ENCODE assay signal across 29 cellular contexts in genomic region chr5:143561248-143561647, GRCh38.
DNase-seq lines count a peak whose midpoint lies in the region; FAIRE-seq and TF ChIP-seq lines count a peak whose summit lies in the region.
"Had no signal": no experiment of that assay in that cellular context is flagged by ENCODE, and none has a peak within 500 bp of the region (broad histone marks: within the 10 kb centered on the region; RNA-seq: fewer than 3 reads in every experiment).

No MANE protein-coding gene starts in this region.

- no peak overlapping the region for H3K4me3 ChIP-seq in Karpas-422 (ENCODE audit: low read length)
- H3K4me3 ChIP-seq in endocrine pancreas (ENCODE audit: control insufficient read depth, insufficient read depth, low read length) = peak overlapping the region; percentile 30
- H3K4me3 ChIP-seq in prostate gland = no peak overlapping the region
- H3K4me3 ChIP-seq: ovary, Peyer's patch, SJSA1, upper lobe of left lung had no signal

- H3K79me2 ChIP-seq in Karpas-422 (ENCODE audit: low read length) = no peaks in the 10 kb centered on the region

- 0 out of 2 replicates have a peak overlapping the region, but pooled peaks have one; percentile 7 for H2AFZ ChIP-seq in Karpas-422 (ENCODE audit: low read length)

- TF ChIP-seq CTCF in prostate gland (IDR thresholded peaks at IDR 0.05) (no peak), GM20000 (IDR thresholded peaks at IDR 0.05; ENCODE audit: extremely low read depth, missing control alignments) (no peak)

- intact Hi-C loops in prostate gland (cut with DNase I) = no loop called here

- no peak overlapping the region for H3K4me2 ChIP-seq in Karpas-422 (ENCODE audit: low read depth, low read length, poor library complexity, severe bottlenecking)
- H3K4me2 ChIP-seq: KMS-11 had no signal

- FAIRE-seq in GM12891 (lab: Jason Lieb, UNC) = peak; percentile 45
- FAIRE-seq: colon, D721Med, GM12892, kidney had no signal

- H4K20me1 ChIP-seq in Karpas-422 (ENCODE audit: insufficient read depth, low read depth, low read length) = no peaks in the 10 kb centered on the region

- H3K27ac ChIP-seq in Karpas-422 (ENCODE audit: low read length) = no peak overlapping the region
- H3K27ac ChIP-seq in prostate gland = peak overlapping the region in 1 of 2 donors; percentile 53
- H3K27ac ChIP-seq: KMS-11, ovary, Peyer's patch, SJSA1 had no signal

- H3K4me1 ChIP-seq in Karpas-422 (ENCODE audit: low read length) (peaks cover 68% of the 10 kb centered on the region), endocrine pancreas (ENCODE audit: control insufficient read depth, insufficient read depth, low read length) (no peaks in the 10 kb centered on the region), prostate gland (replicated peaks) (peaks cover 6% of the 10 kb centered on the region)
- H3K4me1 ChIP-seq: Peyer's patch had no signal

- WGBS in prostate gland = 44% methylated on average over 5 of the region's 5 CpGs

- H3K36me3 ChIP-seq in Karpas-422 (ENCODE audit: insufficient read depth, low read length) = no peaks in the 10 kb centered on the region
- no peaks in the 10 kb centered on the region for H3K36me3 ChIP-seq in endocrine pancreas (ENCODE audit: control insufficient read depth, insufficient read depth, low read length)
- no peaks in the 10 kb centered on the region for H3K36me3 ChIP-seq in prostate gland
- H3K36me3 ChIP-seq: ovary, Peyer's patch, SJSA1, upper lobe of left lung had no signal

- H3K9ac ChIP-seq in Karpas-422 (ENCODE audit: low read length) = no peak overlapping the region
- H3K9ac ChIP-seq in endocrine pancreas (ENCODE audit: control insufficient read depth, insufficient read depth, low read length) = no peak overlapping the region
- H3K9ac ChIP-seq: KMS-11 had no signal

- H3K27me3 ChIP-seq in Karpas-422 (ENCODE audit: low read length) = no peaks in the 10 kb centered on the region
- H3K27me3 ChIP-seq in endocrine pancreas (ENCODE audit: control insufficient read depth, insufficient read depth, low read length) = no peaks in the 10 kb centered on the region
- H3K27me3 ChIP-seq in prostate gland (replicated peaks; ENCODE audit: insufficient read depth) = no peaks in the 10 kb centered on the region
- H3K27me3 ChIP-seq: ovary, Peyer's patch, SJSA1, upper lobe of left lung had no signal

- DNase-seq in GM12891 (ENCODE audit: insufficient read length, low spot score) = no peak
- no peak for DNase-seq in Karpas-422
- peak; percentile 73 for DNase-seq in prostate gland (ENCODE audit: low spot score)
- no peak for DNase-seq in HUDEP-2 (lab: John Stamatoyannopoulos, UW; ENCODE audit: unreplicated experiment in 76 of 76)
- DNase-seq in SKM-1 (lab: John Stamatoyannopoulos, UW; ENCODE audit: unreplicated experiment) = no peak
- no peak for DNase-seq in GM20000 (ENCODE audit: low spot score)
- DNase-seq: activated CD4-positive, alpha-beta T cell treated with anti-CD3 and anti-CD28 coated beads, Interleukin-2, amount 50 U/mL, for 48 hours; activated naive CD4-positive, alpha-beta T cell treated with anti-CD3 and anti-CD28 coated beads, Interleukin-2, amount 10 ng/mL, durations not matched to agents 7 days and 5 days; CD4-positive, CD25-positive, alpha-beta regulatory T cell; effector CD4-positive, alpha-beta T cell; erythroblast; H9; kidney; mammary epithelial cell; NCI-H1694; NCI-H2171; NCI-H524; ovary; Peyer's patch; stimulated activated CD4-positive, alpha-beta T cell treated with anti-CD3 and anti-CD28 coated beads, Interleukin-12 subunit alpha, Interleukin-12 subunit beta, amount 100 ng/mL, for 4 hours; stimulated activated CD4-positive, alpha-beta T cell treated with anti-CD3 and anti-CD28 coated beads, Interleukin-4, amount 100 ng/mL, for 24 hours; T-helper 1 cell had no signal

- no peaks in the 10 kb centered on the region for H3K9me3 ChIP-seq in Karpas-422 (ENCODE audit: low read length)
- H3K9me3 ChIP-seq in endocrine pancreas (ENCODE audit: control insufficient read depth, low read length) = no peaks in the 10 kb centered on the region
- H3K9me3 ChIP-seq in prostate gland = no peaks in the 10 kb centered on the region
- H3K9me3 ChIP-seq: ovary, Peyer's patch, SJSA1, upper lobe of left lung had no signal

- H3K9me2 ChIP-seq in Karpas-422 (replicated peaks; ENCODE audit: insufficient read depth, low read length) = no peaks in the 10 kb centered on the region

- no peak for TF ChIP-seq POLR2A in GM12891 (IDR thresholded peaks at IDR 0.05; ENCODE audit: low read depth, low read length)
- no peak for TF ChIP-seq POLR2A in prostate gland (IDR thresholded peaks at IDR 0.05)

TF ChIP-seq in GM12891, 5 proteins besides CTCF, POLR2A, EP300 and RAD21:
- TF ChIP-seq TAF1 (IDR thresholded peaks at IDR 0.05; ENCODE audit: low read depth, low read length) (no peak), POU2F2 (IDR thresholded peaks at IDR 0.05; ENCODE audit: low read depth, low read length) (no peak)
TF ChIP-seq in GM12891: peak in this region for 0.
